Comparison of ENCODE assay signal across 27 cellular contexts in genomic region chr12:88895634-88896033, GRCh38.
DNase-seq lines count a peak whose midpoint lies in the region; ATAC-seq, FAIRE-seq and TF ChIP-seq lines count a peak whose summit lies in the region.
"Had no signal": no experiment of that assay in that cellular context is flagged by ENCODE, and none has a peak within 500 bp of the region (broad histone marks: within the 10 kb centered on the region; RNA-seq: fewer than 3 reads in every experiment).

No MANE protein-coding gene starts in this region.

- peak; percentile 6 for DNase-seq in AG04450 (ENCODE audit: low read depth, low spot score)
- DNase-seq in HFF-Myc (ENCODE audit: extremely low read depth, low read depth), result peak; percentile 26
- DNase-seq in NOMO-1 (lab: John Stamatoyannopoulos, UW; ENCODE audit: unreplicated experiment in 2 of 2), result peak; percentile 34 to 76
- peak; percentile 8 for DNase-seq in bronchial epithelial cell (ENCODE audit: low read depth)
- no peak for DNase-seq in NCI-H1048 (lab: John Stamatoyannopoulos, UW)
- DNase-seq in NCI-H345 (lab: John Stamatoyannopoulos, UW), result no peak
- DNase-seq: 8988T; activated CD4-positive, alpha-beta T cell treated with anti-CD3 and anti-CD28 coated beads, Interleukin-2, amount 10 ng/mL, durations not matched to agents 24 days and 14 days; activated gamma-delta T cell treated with Interleukin-2 at 50 U/mL for 16 hours; activated T-cell treated with anti-CD3 and anti-CD28 coated beads, Interleukin-2, amount 50 U/mL, for 4 hours; caudate nucleus; CD4-positive, alpha-beta memory T cell; endodermal cell; hypothalamus; NCI-H146; NCI-H446 treated with DMSO at 0.1 percent for 48 hours; Right ventricle myocardium superior; stimulated activated naive CD8-positive, alpha-beta T cell treated with anti-CD3 and anti-CD28 coated beads, Interleukin-15, Interleukin-2, amounts not matched to agents 100 U/mL and 50 U/mL, for 24 hours; T-helper 9 cell; testis had no signal

- no peak overlapping the region for H3K27ac ChIP-seq in AG04450 (ENCODE audit: low read depth, low read length)
- H3K27ac ChIP-seq: gastroesophageal sphincter, testis had no signal

- no peak for FAIRE-seq in bronchial epithelial cell (lab: Jason Lieb, UNC)
- FAIRE-seq: astrocyte, GM19239, urothelium cell line had no signal

- TF ChIP-seq CTCF in AG04450 (IDR thresholded peaks at IDR 0.05; ENCODE audit: low read depth, low read length), result no peak
- TF ChIP-seq CTCF in HFF-Myc (IDR thresholded peaks at IDR 0.05; ENCODE audit: low read depth, low read length, missing control alignments), result no peak
- no peak for TF ChIP-seq CTCF in bronchial epithelial cell (IDR thresholded peaks at IDR 0.05; ENCODE audit: insufficient read depth, low read length, severe bottlenecking)

- H3K27me3 ChIP-seq in AG04450 (ENCODE audit: control insufficient read depth, insufficient read depth, low read length) (no peaks in the 10 kb centered on the region), bronchial epithelial cell (ENCODE audit: control insufficient read depth, insufficient read depth, low read length) (no peaks in the 10 kb centered on the region)
- H3K27me3 ChIP-seq: gastroesophageal sphincter, testis had no signal

- H3K4me3 ChIP-seq in AG04450 (ENCODE audit: low read depth, low read length), result no peak overlapping the region
- no peak overlapping the region for H3K4me3 ChIP-seq in HFF-Myc (replicated peaks; ENCODE audit: low read depth, low read length)
- no peak overlapping the region for H3K4me3 ChIP-seq in bronchial epithelial cell (ENCODE audit: low read depth, low read length)
- H3K4me3 ChIP-seq: gastroesophageal sphincter, testis had no signal

- no peaks in the 10 kb centered on the region for H3K9me3 ChIP-seq in AG04450 (ENCODE audit: control insufficient read depth, insufficient read depth, low read length)
- H3K9me3 ChIP-seq: gastroesophageal sphincter, testis had no signal

- POLR2A ChIA-PET in AG04450 (lab: Yijun Ruan, JAX), result interaction anchor here (0.6 kb wide), 1 partner anchor 41 kb away, joined by 4 read pairs; no protein-coding TSS in a partner anchor

- H3K36me3 ChIP-seq in bronchial epithelial cell (ENCODE audit: control insufficient read depth, insufficient read depth, low read length), result no peaks in the 10 kb centered on the region
- H3K36me3 ChIP-seq: gastroesophageal sphincter had no signal

- ATAC-seq in HG03025 (IDR thresholded peaks at IDR 0.05; ENCODE audit: low FRiP score, unreplicated experiment), result no peak
- ATAC-seq in HG03175 (IDR thresholded peaks at IDR 0.05; ENCODE audit: unreplicated experiment), result no peak
- ATAC-seq: activated T-cell treated with anti-CD3 and anti-CD28 coated beads, Interleukin-2, amount 50 U/mL, for 4 hours; gastroesophageal sphincter; natural killer cell treated with Interleukin-12 subunit alpha and Interleukin-12 subunit beta and Interleukin-15 and Interleukin-18, amount 100 ng/mL, for 72 hours; stimulated activated naive CD8-positive, alpha-beta T cell treated with anti-CD3 and anti-CD28 coated beads, Interleukin-15, Interleukin-2, amounts not matched to agents 100 U/mL and 50 U/mL, for 24 hours had no signal

- CTCF ChIA-PET in AG04450 (lab: Charles Lee), result no interaction called here

Comparison
In these comparisons a context has a peak if more than half of its experiments do, and no peak if none do; other contexts are left out.
1. DNase-seq: peak in AG04450 (single experiment), HFF-Myc (single experiment), NOMO-1 (2 of 2) and bronchial epithelial cell (single experiment); none in NCI-H1048 (single experiment) and NCI-H345 (single experiment).